Comparison of ENCODE assay signal across 9 cellular contexts in the genomic region with DNA sequence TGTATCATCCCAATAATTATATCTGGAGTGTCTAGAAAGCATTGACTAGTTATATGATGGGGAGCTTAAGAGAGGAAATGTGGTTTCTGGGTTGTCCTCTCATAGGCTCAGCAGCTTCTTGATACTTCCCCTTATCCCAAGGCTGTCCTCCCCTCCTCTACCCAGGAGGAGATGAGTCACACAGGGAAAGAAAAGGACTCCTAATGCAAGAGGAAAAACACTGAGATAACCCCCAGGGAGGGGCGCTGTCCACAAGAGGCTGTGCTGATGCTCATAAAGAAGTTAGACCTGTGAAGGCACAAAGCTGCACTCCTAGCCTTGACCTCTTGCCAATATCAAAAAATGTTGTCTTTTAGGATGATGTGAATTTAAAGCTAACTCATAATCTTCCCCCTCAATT. TPM values are rescaled to one million over a fixed set of nuclear protein-coding genes. Genes with fewer than 3 reads are reported as not detected.
A peak's percentile ranks its signal among the peaks of the same experiment; 100 is the strongest.
DNase-seq lines count a peak whose midpoint lies in the region; ATAC-seq and TF ChIP-seq lines count a peak whose summit lies in the region.
"Had no signal": no experiment of that assay in that cellular context is flagged by ENCODE, and none has a peak within 500 bp of the region (broad histone marks: within the 10 kb centered on the region; RNA-seq: fewer than 3 reads in every experiment).

No MANE protein-coding gene starts in this region.

- peak; percentile 83 for DNase-seq in EH (ENCODE audit: low read depth)
- DNase-seq in astrocyte of the cerebellum (ENCODE audit: low read depth) = peak; percentile 43
- no peak for DNase-seq in right lobe of liver
- DNase-seq in hippocampal formation (lab: John Stamatoyannopoulos, UW) = no peak
- no peak for DNase-seq in NCI-H524 (lab: John Stamatoyannopoulos, UW)
- no peak for DNase-seq in activated naive CD8-positive, alpha-beta T cell treated with anti-CD3 and anti-CD28 coated beads, Interleukin-2, amount 50 U/mL, for 24 hours
- DNase-seq: activated gamma-delta T cell treated with Interleukin-2 at 50 U/mL for 16 hours had no signal

- in situ Hi-C loops in astrocyte of the cerebellum (cut with HindIII; ENCODE audit: low sequenced_read_pairs) = loop anchor here (5.0 kb wide), 1 partner anchor 320 kb away; no protein-coding TSS in a partner anchor

- no CpG with 5 or more reads among the region's 1 CpG for WGBS in right lobe of liver (ENCODE audit: insufficient coverage, low coverage, low lambda C conversion rate, missing lambda C conversion rate)

- H3K9me2 ChIP-seq in Loucy (replicated peaks; ENCODE audit: low read depth, low read length) = no peaks in the 10 kb centered on the region

- no peaks in the 10 kb centered on the region for H3K9me3 Mint-ChIP-seq in activated naive CD8-positive, alpha-beta T cell treated with anti-CD3 and anti-CD28 coated beads, Interleukin-2, amount 50 U/mL, for 24 hours

- H3K79me2 ChIP-seq in Loucy (ENCODE audit: insufficient read depth, low read length) = no peaks in the 10 kb centered on the region

- no peaks in the 10 kb centered on the region for H4K20me1 ChIP-seq in Loucy (ENCODE audit: insufficient read depth, low read length, poor library complexity, severe bottlenecking)

- peaks cover under 1% of the 10 kb centered on the region for H3K4me1 ChIP-seq in Loucy (ENCODE audit: insufficient read depth, low read length, poor library complexity, severe bottlenecking)
- H3K4me1 ChIP-seq in right lobe of liver = no peaks in the 10 kb centered on the region

- no peak for TF ChIP-seq POLR2A in right lobe of liver (IDR thresholded peaks at IDR 0.05)

- peaks cover 3% of the 10 kb centered on the region for H3K4me1 Mint-ChIP-seq in activated naive CD8-positive, alpha-beta T cell treated with anti-CD3 and anti-CD28 coated beads, Interleukin-2, amount 50 U/mL, for 24 hours

- no peaks in the 10 kb centered on the region for H3K27me3 Mint-ChIP-seq in activated naive CD8-positive, alpha-beta T cell treated with anti-CD3 and anti-CD28 coated beads, Interleukin-2, amount 50 U/mL, for 24 hours

- no peaks in the 10 kb centered on the region for H3K36me3 ChIP-seq in Loucy (ENCODE audit: insufficient read depth, low read length)
- no peaks in the 10 kb centered on the region for H3K36me3 ChIP-seq in right lobe of liver

- no peak overlapping the region for H3K9ac ChIP-seq in Loucy (ENCODE audit: low read depth, low read length, poor library complexity, severe bottlenecking)

- H3K4me3 Mint-ChIP-seq in activated naive CD8-positive, alpha-beta T cell treated with anti-CD3 and anti-CD28 coated beads, Interleukin-2, amount 50 U/mL, for 24 hours = no peak overlapping the region

- no peak overlapping the region for H2AFZ ChIP-seq in Loucy (ENCODE audit: low read length)

- intact Hi-C loops in right lobe of liver (cut with DNase I) = no loop called here

- peak; percentile 46 for TF ChIP-seq CTCF in Loucy (conservative IDR thresholded peaks at IDR 0.05; ENCODE audit: low read length)
- TF ChIP-seq CTCF in astrocyte of the cerebellum (IDR thresholded peaks at IDR 0.05; ENCODE audit: low read depth, low read length, missing control alignments) = no peak
- TF ChIP-seq CTCF in right lobe of liver (IDR thresholded peaks at IDR 0.05) = no peak

- no peaks in the 10 kb centered on the region for H3K36me3 Mint-ChIP-seq in activated naive CD8-positive, alpha-beta T cell treated with anti-CD3 and anti-CD28 coated beads, Interleukin-2, amount 50 U/mL, for 24 hours (ENCODE audit: low read depth)

- H3K27ac ChIP-seq in right lobe of liver = no peak overlapping the region

- H3K9me3 ChIP-seq in Loucy (ENCODE audit: insufficient read depth, low read depth, low read length) (no peaks in the 10 kb centered on the region), right lobe of liver (no peaks in the 10 kb centered on the region)

- no peaks in the 10 kb centered on the region for H3F3A ChIP-seq in Loucy (ENCODE audit: low read depth)

- H3K4me2 ChIP-seq in Loucy (ENCODE audit: low read depth, low read length, poor library complexity, severe bottlenecking) = no peak overlapping the region

- no peaks in the 10 kb centered on the region for H3K27me3 ChIP-seq in Loucy (ENCODE audit: insufficient read depth, low read length, poor library complexity, severe bottlenecking)
- H3K27me3 ChIP-seq in right lobe of liver = no peaks in the 10 kb centered on the region

- no peak overlapping the region for H3K27ac Mint-ChIP-seq in activated naive CD8-positive, alpha-beta T cell treated with anti-CD3 and anti-CD28 coated beads, Interleukin-2, amount 50 U/mL, for 24 hours

- ATAC-seq in right lobe of liver (peak; percentile 40 to 80 (median 57)), HG03097 (IDR thresholded peaks at IDR 0.05; ENCODE audit: low FRiP score, unreplicated experiment) (no peak)
- ATAC-seq in activated naive CD8-positive, alpha-beta T cell treated with anti-CD3 and anti-CD28 coated beads, Interleukin-2, amount 50 U/mL, for 24 hours = no peak

- H3K4me3 ChIP-seq in Loucy (ENCODE audit: low read length, poor library complexity, severe bottlenecking) (no peak overlapping the region), astrocyte of the cerebellum (ENCODE audit: low read depth, low read length) (no peak overlapping the region), right lobe of liver (no peak overlapping the region)

RNA-seq across cellular contexts. Expression of gene GYG1, which starts 28.8 kb away (rescaled TPM):
- 10 to 100 TPM in 3 of 6 experiments, 1 to 10 TPM in 3; 6.6 to 16.3 (median 10.3) TPM for total RNA-seq in right lobe of liver

Comparison
In these comparisons a context has a peak if more than half of its experiments do, and no peak if none do; other contexts are left out.
1. DNase-seq: peak in EH (single experiment) and astrocyte of the cerebellum (single experiment); none in right lobe of liver (0 of 3), hippocampal formation (0 of 2), NCI-H524 (0 of 2) and activated naive CD8-positive, alpha-beta T cell treated with anti-CD3 and anti-CD28 coated beads, Interleukin-2, amount 50 U/mL, for 24 hours (single experiment).
2. ATAC-seq: peak in right lobe of liver (4 of 4); none in HG03097 (single experiment) and activated naive CD8-positive, alpha-beta T cell treated with anti-CD3 and anti-CD28 coated beads, Interleukin-2, amount 50 U/mL, for 24 hours (single experiment).